Comparison of ENCODE assay signal across 2 cellular contexts in the genomic region with DNA sequence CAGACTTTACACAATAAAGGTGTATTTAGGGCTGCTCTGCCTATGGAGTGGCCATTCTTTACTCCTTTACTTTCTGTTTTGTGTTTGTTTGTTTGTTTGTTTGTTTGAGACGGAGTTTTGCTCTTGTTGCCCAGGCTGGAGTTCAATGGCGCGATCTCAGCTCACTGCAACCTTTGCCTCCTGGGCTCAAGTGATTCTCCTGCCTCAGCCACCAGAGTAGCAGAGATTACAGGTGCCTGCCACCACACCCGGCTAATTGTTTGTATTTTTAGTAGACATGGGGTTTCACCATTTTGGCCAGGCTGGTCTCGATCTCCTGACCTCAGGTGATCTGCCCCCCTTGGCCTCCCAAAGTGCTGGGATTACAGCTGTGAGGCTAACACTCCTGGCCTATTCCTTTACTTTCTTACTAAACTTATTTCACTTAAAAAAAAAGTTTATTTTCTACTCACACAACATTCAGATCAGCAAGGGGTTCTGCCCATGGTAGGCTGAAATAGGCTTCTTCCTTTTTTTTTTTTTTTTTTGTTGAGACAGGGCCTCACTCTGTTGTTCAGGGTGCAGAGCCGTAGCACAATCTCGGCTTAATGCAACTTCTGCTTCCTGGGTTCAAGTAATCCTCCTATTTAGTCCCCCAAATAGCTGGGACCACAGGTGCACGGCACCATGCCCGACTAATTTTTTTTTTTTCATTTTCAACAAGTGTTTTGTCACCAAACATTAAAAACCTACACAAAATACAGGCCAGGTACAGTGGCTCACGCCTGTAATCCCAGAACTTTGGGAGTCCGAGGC. TPM values are rescaled to one million over a fixed set of nuclear protein-coding genes. Genes with fewer than 3 reads are reported as not detected.
"Had no signal": no experiment of that assay in that cellular context is flagged by ENCODE, and none has a peak within 500 bp of the region (broad histone marks: within the 10 kb centered on the region; RNA-seq: fewer than 3 reads in every experiment).

No MANE protein-coding gene starts in this region.

RNA-seq across cellular contexts. Expression of a gene that starts 15.5 kb away (rescaled TPM):
- total RNA-seq: Peyer's patch, Right ventricle myocardium superior had no signal
